8 cellular contexts compared by ENCODE assay signal in the genomic region with DNA sequence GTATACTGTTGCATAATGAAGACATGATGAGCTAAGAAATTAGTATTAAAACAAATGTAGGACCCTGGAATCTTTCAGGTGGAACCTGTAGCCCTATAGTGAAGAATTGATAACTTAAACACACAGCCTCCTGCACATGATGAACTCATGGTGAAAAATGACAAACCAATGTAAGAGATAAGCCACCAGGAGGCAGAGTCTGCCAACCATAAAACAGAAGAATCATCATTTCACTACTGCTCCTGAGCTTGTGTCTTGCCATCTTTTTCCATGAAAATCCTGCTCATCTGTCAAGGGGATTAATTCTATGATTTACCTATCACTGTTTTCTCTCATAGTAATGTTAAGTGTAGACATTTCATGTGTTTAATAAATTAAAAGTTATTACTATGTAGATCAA.
DNase-seq lines count a peak whose midpoint lies in the region; ATAC-seq and TF ChIP-seq lines count a peak whose summit lies in the region.

No MANE protein-coding gene starts in this region.

- no peak overlapping the region for H3K27ac Mint-ChIP-seq in brain

- no peaks in the 10 kb centered on the region for H3K27me3 ChIP-seq in stomach

- H3K27ac ChIP-seq in stomach: no peak overlapping the region

- no peak for TF ChIP-seq POLR2A in stomach (IDR thresholded peaks at IDR 0.05)

- peak; percentile 3 to 16 for DNase-seq in AML-193 (lab: John Stamatoyannopoulos, UW)
- DNase-seq in Kasumi-1 (lab: John Stamatoyannopoulos, UW): peak; percentile 61 to 72
- peak; percentile 31 for DNase-seq in medulla oblongata (ENCODE audit: extremely low spot score)
- no peak for DNase-seq in stomach
- no peak for DNase-seq in NCI-H2196 (lab: John Stamatoyannopoulos, UW; ENCODE audit: unreplicated experiment)
- DNase-seq in stimulated activated CD4-positive, alpha-beta T cell treated with anti-CD3 and anti-CD28 coated beads, Interleukin-4, amount 100 ng/mL, for 4 hours: no peak

- intact Hi-C loops in stomach (cut with DNase I; ENCODE audit: low total_unique reads): no loop called here

- H3K27me3 Mint-ChIP-seq in brain: peaks cover 6% of the 10 kb centered on the region

- no peaks in the 10 kb centered on the region for H3K4me1 ChIP-seq in stomach

- H3K4me1 Mint-ChIP-seq in brain: no peaks in the 10 kb centered on the region

- H3K36me3 ChIP-seq in stomach: no peaks in the 10 kb centered on the region

- H3K4me3 Mint-ChIP-seq in brain: no peak overlapping the region

- peaks cover 0 to 6% (median 3%) of the 10 kb centered on the region in 4 donors for H3K9me3 ChIP-seq in stomach

- no peak for TF ChIP-seq EP300 in stomach (IDR thresholded peaks at IDR 0.05)

- H3K9me3 Mint-ChIP-seq in brain: peaks cover 0 to 6% (median 4%) of the 10 kb centered on the region in 5 experiments

- no peak for ATAC-seq in HG03045 (IDR thresholded peaks at IDR 0.05; ENCODE audit: unreplicated experiment)

- TF ChIP-seq CTCF in brain (conservative IDR thresholded peaks at IDR 0.05) (peak; percentile 66 to 69), stomach (IDR thresholded peaks at IDR 0.05) (no peak)

- no peak overlapping the region for H3K4me3 ChIP-seq in stomach

- no peaks in the 10 kb centered on the region for H3K36me3 Mint-ChIP-seq in brain

Comparison
In these comparisons a context has a peak if more than half of its experiments do, and no peak if none do; other contexts are left out.
1. DNase-seq: peak in AML-193 (2 of 2), Kasumi-1 (2 of 2) and medulla oblongata (single experiment); none in stomach (single experiment), NCI-H2196 (single experiment) and stimulated activated CD4-positive, alpha-beta T cell treated with anti-CD3 and anti-CD28 coated beads, Interleukin-4, amount 100 ng/mL, for 4 hours (0 of 2).
2. CTCF ChIP-seq: peak in brain (2 of 2); none in stomach (0 of 7).